ENCODE assay signal across 1 cellular context in the genomic region with DNA sequence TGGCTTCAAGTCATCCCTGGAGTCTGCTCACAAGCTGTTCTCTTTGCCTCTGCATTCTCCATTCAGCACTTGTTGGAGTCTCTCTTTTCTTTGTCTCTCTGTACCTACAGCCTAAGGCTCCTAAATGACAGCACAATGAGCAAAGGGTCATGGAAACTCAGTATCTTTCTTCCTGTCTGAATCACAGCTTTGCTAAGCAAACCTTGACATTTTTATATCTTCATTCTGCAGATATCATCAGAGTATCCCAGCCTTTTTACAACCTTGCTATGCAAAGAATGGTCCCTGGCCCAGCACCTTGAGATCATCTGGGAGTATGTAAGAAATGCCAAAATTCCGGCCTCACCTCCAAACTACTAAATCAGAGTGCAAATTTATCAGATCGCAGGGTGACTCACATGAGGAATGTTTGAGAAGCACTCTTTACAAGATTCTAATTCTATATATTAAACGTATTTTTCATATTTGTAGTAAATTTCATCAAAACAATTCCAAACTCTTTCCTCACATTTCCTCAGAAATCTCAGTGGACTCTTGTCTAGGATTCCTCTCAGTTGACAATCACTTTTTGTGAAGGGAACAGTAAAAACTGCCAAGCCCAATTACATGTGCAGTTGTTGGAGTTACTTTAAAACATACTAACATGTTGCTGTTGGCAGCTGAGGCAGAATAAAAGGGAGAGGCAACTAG.
TF ChIP-seq lines count a peak whose summit lies in the region.

No MANE protein-coding gene starts in this region.

TF ChIP-seq in A549, 52 proteins besides CTCF, POLR2A, EP300 and RAD21:
- TF ChIP-seq HOXB5 (CRISPR knock-in tag; IDR thresholded peaks at IDR 0.05): no peak
- no peak for TF ChIP-seq ZSCAN20 (CRISPR knock-in tag; IDR thresholded peaks at IDR 0.05)
- peak; percentile 43 for TF ChIP-seq JUNB (IDR thresholded peaks at IDR 0.05)
- no peak for TF ChIP-seq HMGXB4 (CRISPR knock-in tag; IDR thresholded peaks at IDR 0.05; ENCODE audit: borderline replicate concordance)
- TF ChIP-seq ZFP36 (IDR thresholded peaks at IDR 0.05; ENCODE audit: borderline replicate concordance, partially characterized antibody): no peak
- no peak for TF ChIP-seq HEYL (CRISPR knock-in tag; IDR thresholded peaks at IDR 0.05)
- TF ChIP-seq HOXA7 (CRISPR knock-in tag; IDR thresholded peaks at IDR 0.05): no peak
- TF ChIP-seq HOXB13 (CRISPR knock-in tag; IDR thresholded peaks at IDR 0.05; ENCODE audit: low read depth): no peak
- no peak for TF ChIP-seq ELK1 (IDR thresholded peaks at IDR 0.05; ENCODE audit: low read depth, low read length)
- no peak for TF ChIP-seq E2F6 (IDR thresholded peaks at IDR 0.05; ENCODE audit: borderline replicate concordance, low read depth)
- TF ChIP-seq MAX (IDR thresholded peaks at IDR 0.05): no peak
- TF ChIP-seq EHF (CRISPR knock-in tag; IDR thresholded peaks at IDR 0.05): no peak
- TF ChIP-seq GATA3 (IDR thresholded peaks at IDR 0.05; ENCODE audit: borderline replicate concordance): peak; percentile 87; the same call in 1 of the 2 replicates
